In genomic region chr3:141575879-141576743, GRCh38 we compare ENCODE assay signal across 8 cellular contexts.
DNase-seq lines count a peak whose midpoint lies in the region; ATAC-seq and TF ChIP-seq lines count a peak whose summit lies in the region.

No MANE protein-coding gene starts in this region.

- H3K4me3 Mint-ChIP-seq in activated naive CD4-positive, alpha-beta T cell treated with anti-CD3 and anti-CD28 coated beads, Interleukin-2, amount 10 ng/mL, durations not matched to agents 7 days and 5 days, result no peak overlapping the region
- no peak overlapping the region for H3K4me3 Mint-ChIP-seq in endodermal cell

- intact Hi-C loops in aorta (cut with DNase I), result loop anchor here (1.0 to 5.0 kb wide), 3 partner anchors 68 to 336 kb away; partner anchors contain the start of gene RNF7 (in 1 of the 2)

- TF ChIP-seq CTCF in endodermal cell (conservative IDR thresholded peaks at IDR 0.05), result peak; percentile 77
- no peak for TF ChIP-seq CTCF in neutrophil (IDR thresholded peaks at IDR 0.05)

- peaks cover 43% of the 10 kb centered on the region for H3K36me3 Mint-ChIP-seq in activated naive CD4-positive, alpha-beta T cell treated with anti-CD3 and anti-CD28 coated beads, Interleukin-2, amount 10 ng/mL, durations not matched to agents 7 days and 5 days
- H3K36me3 Mint-ChIP-seq in endodermal cell (ENCODE audit: low read depth), result peaks cover 17% of the 10 kb centered on the region

- WGBS in endodermal cell (ENCODE audit: insufficient coverage in 1 of 2, insufficient read length in 1 of 2), 2 experiments, result 88 to 100% methylated on average over 1 to 13 of the region's 13 CpGs
- WGBS in aorta, 2 donors, result 78 to 79% methylated on average over 13 of the region's 13 CpGs

- no peak for DNase-seq in activated naive CD4-positive, alpha-beta T cell treated with anti-CD3 and anti-CD28 coated beads, Interleukin-2, amount 10 ng/mL, durations not matched to agents 7 days and 5 days
- no peak for DNase-seq in activated naive CD4-positive, alpha-beta T cell treated with Interleukin-2 at 50 U/mL for 16 hours
- peak; percentile 37 for DNase-seq in RKO (ENCODE audit: low spot score)
- DNase-seq in endodermal cell, result no peak
- no peak for DNase-seq in aorta
- DNase-seq in globus pallidus (ENCODE audit: low spot score), result no peak

- CTCF ChIA-PET in activated naive CD4-positive, alpha-beta T cell treated with anti-CD3 and anti-CD28 coated beads, Interleukin-2, amount 10 ng/mL, durations not matched to agents 7 days and 5 days (lab: Charles Lee), result interaction anchor here (1.1 to 1.7 kb wide), 5 partner anchors 17 to 121 kb away, joined by 3 to 8 read pairs (median 3); no protein-coding TSS in a partner anchor

- H3K4me1 Mint-ChIP-seq in activated naive CD4-positive, alpha-beta T cell treated with anti-CD3 and anti-CD28 coated beads, Interleukin-2, amount 10 ng/mL, durations not matched to agents 7 days and 5 days, result peaks cover 10% of the 10 kb centered on the region
- peaks cover 1% of the 10 kb centered on the region for H3K4me1 Mint-ChIP-seq in endodermal cell

- H3K36me3 ChIP-seq in endodermal cell (ENCODE audit: control insufficient read depth, insufficient read depth, low read length), result peaks cover 83% of the 10 kb centered on the region
- H3K36me3 ChIP-seq in neutrophil, result peaks cover 94% of the 10 kb centered on the region
- H3K36me3 ChIP-seq in aorta (ENCODE audit: control insufficient read depth in 1 of 2, insufficient read depth in 2 of 2, low read length in 1 of 2), result no peaks in the 10 kb centered on the region

- H3K9me3 Mint-ChIP-seq in activated naive CD4-positive, alpha-beta T cell treated with anti-CD3 and anti-CD28 coated beads, Interleukin-2, amount 10 ng/mL, durations not matched to agents 7 days and 5 days, result no peaks in the 10 kb centered on the region
- no peaks in the 10 kb centered on the region for H3K9me3 Mint-ChIP-seq in endodermal cell

- peak overlapping the region; percentile 72 for H3K27ac Mint-ChIP-seq in activated naive CD4-positive, alpha-beta T cell treated with anti-CD3 and anti-CD28 coated beads, Interleukin-2, amount 10 ng/mL, durations not matched to agents 7 days and 5 days
- H3K27ac Mint-ChIP-seq in endodermal cell, result no peak overlapping the region

- H3K4me3 ChIP-seq in endodermal cell (ENCODE audit: low read length), result no peak overlapping the region
- no peak overlapping the region for H3K4me3 ChIP-seq in neutrophil (ENCODE audit: low read depth in 1 of 2, low read length in 1 of 2)
- H3K4me3 ChIP-seq in aorta (ENCODE audit: low read length in 2 of 2), result peak overlapping the region in 1 of 2 donors; percentile 34

- no peaks in the 10 kb centered on the region for H3K9me3 ChIP-seq in endodermal cell (ENCODE audit: control insufficient read depth, low read length)
- no peaks in the 10 kb centered on the region for H3K9me3 ChIP-seq in neutrophil
- H3K9me3 ChIP-seq in aorta (ENCODE audit: control insufficient read depth, low read length), result no peaks in the 10 kb centered on the region

- ATAC-seq in HG03354 (IDR thresholded peaks at IDR 0.05; ENCODE audit: poor library complexity, severe bottlenecking, unreplicated experiment) (peak; percentile 76), aorta (ENCODE audit: low FRiP score) (no peak)

- H3K27me3 ChIP-seq in endodermal cell (ENCODE audit: control insufficient read depth, insufficient read depth, low read length, poor library complexity, severe bottlenecking), result no peaks in the 10 kb centered on the region
- H3K27me3 ChIP-seq in neutrophil, result no peaks in the 10 kb centered on the region
- no peaks in the 10 kb centered on the region for H3K27me3 ChIP-seq in aorta (ENCODE audit: control insufficient read depth in 1 of 2, insufficient read depth in 2 of 2, low read length in 1 of 2)

- H3K27me3 Mint-ChIP-seq in activated naive CD4-positive, alpha-beta T cell treated with anti-CD3 and anti-CD28 coated beads, Interleukin-2, amount 10 ng/mL, durations not matched to agents 7 days and 5 days, result no peaks in the 10 kb centered on the region
- H3K27me3 Mint-ChIP-seq in endodermal cell (ENCODE audit: insufficient read depth), result no peaks in the 10 kb centered on the region

- H3K9ac ChIP-seq in endodermal cell (ENCODE audit: extremely low read depth, low read length, poor library complexity, severe bottlenecking), result no peak overlapping the region

- no peaks in the 10 kb centered on the region for H3K4me1 ChIP-seq in endodermal cell (ENCODE audit: control insufficient read depth, insufficient read depth, low read length)
- no peaks in the 10 kb centered on the region for H3K4me1 ChIP-seq in neutrophil (ENCODE audit: control insufficient read depth in 1 of 2, insufficient read depth in 1 of 2, low read depth in 1 of 2, low read length in 1 of 2)
- no peaks in the 10 kb centered on the region for H3K4me1 ChIP-seq in aorta (ENCODE audit: control insufficient read depth in 1 of 2, insufficient read depth in 2 of 2, low read length in 2 of 2)

- no peak overlapping the region for H3K27ac ChIP-seq in endodermal cell (ENCODE audit: low read depth, low read length)
- peak overlapping the region; percentile 1 for H3K27ac ChIP-seq in neutrophil
- no peak overlapping the region for H3K27ac ChIP-seq in aorta (ENCODE audit: low read depth in 1 of 2, low read length in 2 of 2)
